1 cellular context compared by ENCODE assay signal in genomic region chr3:26799679-26800317, GRCh38.
TF ChIP-seq lines count a peak whose summit lies in the region.

No MANE protein-coding gene starts in this region.

TF ChIP-seq in K562, 482 proteins besides CTCF, POLR2A, EP300 and RAD21 (continued from another document):
- TF ChIP-seq CTCFL (IDR thresholded peaks at IDR 0.05; ENCODE audit: borderline replicate concordance, insufficient read depth, low read depth, low read length, poor library complexity, severe bottlenecking): no peak
- no peak for TF ChIP-seq RFX7 (CRISPR knock-in tag; IDR thresholded peaks at IDR 0.05)
- TF ChIP-seq ZBTB9 (CRISPR knock-in tag; IDR thresholded peaks at IDR 0.05): no peak
- TF ChIP-seq ZNF277 (CRISPR knock-in tag; IDR thresholded peaks at IDR 0.05; ENCODE audit: borderline replicate concordance): no peak
- no peak for TF ChIP-seq RBM17 (IDR thresholded peaks at IDR 0.05; ENCODE audit: borderline replicate concordance, low read depth, low read length)
- TF ChIP-seq WHSC1 (IDR thresholded peaks at IDR 0.05; ENCODE audit: low read length): no peak
- no peak for TF ChIP-seq BRF2 (IDR thresholded peaks at IDR 0.05; ENCODE audit: borderline replicate concordance, insufficient read depth, insufficient read length)
- TF ChIP-seq ZNF318 (IDR thresholded peaks at IDR 0.05; ENCODE audit: borderline replicate concordance in 1 of 2, low read depth in 1 of 2): no peak
- TF ChIP-seq BDP1 (IDR thresholded peaks at IDR 0.05; ENCODE audit: insufficient read depth, insufficient read length): no peak
- peak; percentile 32; the same call in 1 of the 2 replicates for TF ChIP-seq MAFK (IDR thresholded peaks at IDR 0.05; ENCODE audit: low read length)
- no peak for TF ChIP-seq PREB (CRISPR knock-in tag; IDR thresholded peaks at IDR 0.05)
- no peak for TF ChIP-seq ZNF699 (CRISPR knock-in tag; IDR thresholded peaks at IDR 0.05; ENCODE audit: insufficient replicate concordance)
TF ChIP-seq in K562: peak in this region for 3.
